10 cellular contexts compared by ENCODE assay signal in the genomic region with DNA sequence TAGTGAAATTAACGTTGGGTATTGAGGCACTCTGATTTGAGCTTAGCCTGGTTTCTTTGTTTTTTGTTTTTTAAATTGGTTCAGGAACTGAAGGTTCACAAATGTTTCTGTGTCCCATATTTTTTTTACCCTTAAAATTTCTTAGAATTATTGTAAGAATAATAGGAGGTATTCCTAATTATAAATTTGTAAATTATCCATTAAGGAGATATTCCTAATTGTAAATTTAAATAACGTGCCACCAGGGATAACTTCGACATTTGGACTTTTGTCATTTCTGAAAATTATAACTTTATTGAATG. TPM values are rescaled to one million over a fixed set of nuclear protein-coding genes. Genes with fewer than 3 reads are reported as not detected.
DNase-seq lines count a peak whose midpoint lies in the region; ATAC-seq and TF ChIP-seq lines count a peak whose summit lies in the region.
"Had no signal": no experiment of that assay in that cellular context is flagged by ENCODE, and none has a peak within 500 bp of the region (broad histone marks: within the 10 kb centered on the region; RNA-seq: fewer than 3 reads in every experiment).

No MANE protein-coding gene starts in this region.

- H3K36me3 ChIP-seq in BE2C (no peaks in the 10 kb centered on the region), Peyer's patch (no peaks in the 10 kb centered on the region), esophagus muscularis mucosa (no peaks in the 10 kb centered on the region), neuron (ENCODE audit: insufficient read depth, low read length) (no peaks in the 10 kb centered on the region)

- ATAC-seq in GM18511 (IDR thresholded peaks at IDR 0.05; ENCODE audit: unreplicated experiment): no peak
- ATAC-seq: activated CD8-positive, alpha-beta memory T cell treated with anti-CD3 and anti-CD28 coated beads, Interleukin-2, amount 10 ng/mL, durations not matched to agents 7 days and 5 days had no signal

- H3K4me1 ChIP-seq in BE2C (no peaks in the 10 kb centered on the region; the same call in 1 of the 2 replicates), Peyer's patch (peaks cover 0 to 21% (median 5%) of the 10 kb centered on the region in 4 donors), esophagus muscularis mucosa (peaks cover 20 to 40% (median 36%) of the 10 kb centered on the region in 4 donors), neuron (ENCODE audit: insufficient read depth, low read length) (peaks cover 13% of the 10 kb centered on the region)

- TF ChIP-seq POLR2A in Peyer's patch (IDR thresholded peaks at IDR 0.05) (no peak), esophagus muscularis mucosa (IDR thresholded peaks at IDR 0.05; ENCODE audit: low read depth) (no peak)

- no peak for DNase-seq in BE2C
- DNase-seq in Peyer's patch: no peak
- DNase-seq in esophagus muscularis mucosa (ENCODE audit: extremely low spot score): no peak
- DNase-seq in stimulated activated CD4-positive, alpha-beta T cell treated with anti-CD3 and anti-CD28 coated beads, Interleukin-4, amount 100 ng/mL, for 4 hours: no peak
- DNase-seq in activated CD4-positive, CD25-positive, alpha-beta regulatory T cell (lab: John Stamatoyannopoulos, UW): no peak
- DNase-seq in cerebellum (ENCODE audit: low spot score): no peak
- DNase-seq: activated CD8-positive, alpha-beta memory T cell treated with anti-CD3 and anti-CD28 coated beads, Interleukin-2, amount 10 ng/mL, durations not matched to agents 7 days and 5 days; NCI-H226 had no signal

- 33% methylated on average over 3 of the region's 3 CpGs for WGBS in esophagus muscularis mucosa

- H3K4me3 ChIP-seq in BE2C (ENCODE audit: low read depth, low read length): peak overlapping the region; percentile 77
- peak overlapping the region; percentile 57 to 88 (median 70) for H3K4me3 ChIP-seq in Peyer's patch
- peak overlapping the region; percentile 72 to 93 (median 78) for H3K4me3 ChIP-seq in esophagus muscularis mucosa
- H3K4me3 ChIP-seq in neuron (ENCODE audit: low read length): peak overlapping the region; percentile 75

- H3K9me3 ChIP-seq in BE2C (no peaks in the 10 kb centered on the region), Peyer's patch (no peaks in the 10 kb centered on the region), esophagus muscularis mucosa (no peaks in the 10 kb centered on the region), neuron (ENCODE audit: low read length) (no peaks in the 10 kb centered on the region)

- peak overlapping the region; percentile 100 for H2AFZ ChIP-seq in neuron (ENCODE audit: low read depth, low read length)

- TF ChIP-seq EP300 in esophagus muscularis mucosa (IDR thresholded peaks at IDR 0.05): no peak

- intact Hi-C loops in esophagus muscularis mucosa (cut with DNase I): loop anchor here (10.0 kb wide), 1 partner anchor 75 kb away; no protein-coding TSS in a partner anchor

- TF ChIP-seq CTCF in BE2C (IDR thresholded peaks at IDR 0.05; ENCODE audit: low read depth, low read length) (no peak), Peyer's patch (IDR thresholded peaks at IDR 0.05) (no peak), esophagus muscularis mucosa (IDR thresholded peaks at IDR 0.05) (no peak)

- H3K27me3 ChIP-seq in BE2C: no peaks in the 10 kb centered on the region
- peaks cover 0 to 8% of the 10 kb centered on the region in 2 donors for H3K27me3 ChIP-seq in Peyer's patch
- H3K27me3 ChIP-seq in esophagus muscularis mucosa: no peaks in the 10 kb centered on the region
- H3K27me3 ChIP-seq in neuron (ENCODE audit: insufficient read depth, low read length): no peaks in the 10 kb centered on the region

- H3K27ac ChIP-seq in Peyer's patch: no peak overlapping the region
- peak overlapping the region in 3 of 4 donors; percentile 89 to 98 (median 97) for H3K27ac ChIP-seq in esophagus muscularis mucosa (replicated peaks in 1 of 4)

RNA-seq across cellular contexts. Expression of gene WWC2, which starts 1.2 kb away (rescaled TPM):
- 8.5 TPM for polyA plus RNA-seq in BE2C (2012; ENCODE audit: insufficient read depth, insufficient read length, low read depth)
- total RNA-seq in Peyer's patch: 10 to 100 TPM in 1 of 4 donors, 1 to 10 TPM in 3; 4.6 to 40.4 (median 9.5) TPM
- 10 to 100 TPM; 28.2 to 38.5 (median 37.0) TPM for total RNA-seq in esophagus muscularis mucosa
- 50.1 TPM for total RNA-seq in cerebellum

Comparison
In these comparisons a context has a peak if more than half of its experiments do, and no peak if none do; other contexts are left out.
1. H3K27ac ChIP-seq: peak in esophagus muscularis mucosa (3 of 4); none in Peyer's patch (0 of 4).
2. Peak in every context shown above with its lines, with median percentiles within 50 percentile points of each other: H3K4me3 ChIP-seq.